Comparison of ENCODE assay signal across 15 cellular contexts in the genomic region with DNA sequence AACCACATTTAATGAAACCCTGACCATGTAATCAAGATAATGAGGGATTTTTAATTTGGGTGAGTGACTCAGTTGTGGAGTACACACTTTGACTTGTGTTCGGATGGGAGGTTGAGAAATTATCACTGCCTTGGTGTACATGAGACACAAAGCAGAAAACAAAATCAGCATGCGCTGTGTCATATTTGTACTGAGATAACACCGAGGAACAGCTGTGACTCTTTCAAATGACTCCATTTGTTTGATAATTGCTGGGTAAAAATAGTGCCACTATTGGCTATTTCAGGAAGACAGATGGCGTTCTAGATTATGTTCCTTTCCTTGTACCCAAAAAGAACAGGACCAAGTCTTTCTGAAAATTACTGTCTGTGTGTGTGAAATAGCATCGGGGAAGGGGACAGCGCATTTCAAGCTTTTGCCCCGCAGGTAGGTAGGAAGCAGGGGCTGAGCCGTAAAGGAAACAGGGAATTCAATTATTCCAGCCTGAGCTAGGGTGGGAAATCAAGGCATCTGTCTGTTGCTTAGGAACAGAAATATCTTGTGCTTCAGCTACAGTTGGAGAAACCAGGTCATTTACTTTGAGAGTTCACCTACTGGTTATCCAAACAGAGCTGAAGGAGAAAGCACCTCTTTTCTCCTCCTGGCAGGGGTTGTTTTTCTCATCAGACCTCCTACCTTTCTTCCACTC.
DNase-seq lines count a peak whose midpoint lies in the region; ATAC-seq and TF ChIP-seq lines count a peak whose summit lies in the region.
"Had no signal": no experiment of that assay in that cellular context is flagged by ENCODE, and none has a peak within 500 bp of the region (broad histone marks: within the 10 kb centered on the region; RNA-seq: fewer than 3 reads in every experiment).

No MANE protein-coding gene starts in this region.

- intact Hi-C loops in thyroid gland (cut with DNase I): no loop called here

- TF ChIP-seq CTCF in thyroid gland (IDR thresholded peaks at IDR 0.05): no peak

- no peaks in the 10 kb centered on the region for H3K4me1 ChIP-seq in thyroid gland
- H3K4me1 ChIP-seq: parathyroid adenoma had no signal

- 74 to 80% methylated on average over 8 of the region's 8 CpGs for WGBS in thyroid gland, 2 donors

- DNase-seq in G401 (ENCODE audit: low spot score) (peak; percentile 97), OCI-M1 (lab: John Stamatoyannopoulos, UW) (peak; percentile 4), middle frontal gyrus (ENCODE audit: extremely low spot score, low spot score) (peak; percentile 51), NCI-H2196 (lab: John Stamatoyannopoulos, UW; ENCODE audit: unreplicated experiment) (no peak), thyroid gland (no peak)
- DNase-seq in stimulated activated CD4-positive, alpha-beta T cell treated with anti-CD3 and anti-CD28 coated beads, Interleukin-2, amount 100 ng/mL, for 48 hours: no peak
- DNase-seq: activated CD8-positive, alpha-beta memory T cell treated with anti-CD3 and anti-CD28 coated beads for 24 hours; activated naive CD4-positive, alpha-beta T cell; foreskin melanocyte; KBM-7; NCI-H2029; trophoblast cell had no signal

- H3K36me3 ChIP-seq in thyroid gland: no peaks in the 10 kb centered on the region

- ATAC-seq in HG03442 (IDR thresholded peaks at IDR 0.05; ENCODE audit: unreplicated experiment): peak; percentile 41
- ATAC-seq in HG02973 (IDR thresholded peaks at IDR 0.05; ENCODE audit: unreplicated experiment): no peak

- no peak for TF ChIP-seq POLR2A in thyroid gland (IDR thresholded peaks at IDR 0.05)

- no peaks in the 10 kb centered on the region for H3K27me3 ChIP-seq in thyroid gland

- H3K9me3 ChIP-seq in thyroid gland: no peaks in the 10 kb centered on the region

- H3K4me3 ChIP-seq in thyroid gland (replicated peaks in 1 of 3): no peak overlapping the region

- in situ Hi-C loops in G401 (cut with HindIII; ENCODE audit: low sequenced_read_pairs): no loop called here

- H3K27ac ChIP-seq in thyroid gland: no peak overlapping the region
- H3K27ac ChIP-seq: parathyroid adenoma had no signal

Comparison
In these comparisons a context has a peak if more than half of its experiments do, and no peak if none do; other contexts are left out.
1. DNase-seq: peak in G401 (single experiment), OCI-M1 (single experiment) and middle frontal gyrus (single experiment); none in stimulated activated CD4-positive, alpha-beta T cell treated with anti-CD3 and anti-CD28 coated beads, Interleukin-2, amount 100 ng/mL, for 48 hours (0 of 2), NCI-H2196 (single experiment) and thyroid gland (0 of 2).